In the genomic region with DNA sequence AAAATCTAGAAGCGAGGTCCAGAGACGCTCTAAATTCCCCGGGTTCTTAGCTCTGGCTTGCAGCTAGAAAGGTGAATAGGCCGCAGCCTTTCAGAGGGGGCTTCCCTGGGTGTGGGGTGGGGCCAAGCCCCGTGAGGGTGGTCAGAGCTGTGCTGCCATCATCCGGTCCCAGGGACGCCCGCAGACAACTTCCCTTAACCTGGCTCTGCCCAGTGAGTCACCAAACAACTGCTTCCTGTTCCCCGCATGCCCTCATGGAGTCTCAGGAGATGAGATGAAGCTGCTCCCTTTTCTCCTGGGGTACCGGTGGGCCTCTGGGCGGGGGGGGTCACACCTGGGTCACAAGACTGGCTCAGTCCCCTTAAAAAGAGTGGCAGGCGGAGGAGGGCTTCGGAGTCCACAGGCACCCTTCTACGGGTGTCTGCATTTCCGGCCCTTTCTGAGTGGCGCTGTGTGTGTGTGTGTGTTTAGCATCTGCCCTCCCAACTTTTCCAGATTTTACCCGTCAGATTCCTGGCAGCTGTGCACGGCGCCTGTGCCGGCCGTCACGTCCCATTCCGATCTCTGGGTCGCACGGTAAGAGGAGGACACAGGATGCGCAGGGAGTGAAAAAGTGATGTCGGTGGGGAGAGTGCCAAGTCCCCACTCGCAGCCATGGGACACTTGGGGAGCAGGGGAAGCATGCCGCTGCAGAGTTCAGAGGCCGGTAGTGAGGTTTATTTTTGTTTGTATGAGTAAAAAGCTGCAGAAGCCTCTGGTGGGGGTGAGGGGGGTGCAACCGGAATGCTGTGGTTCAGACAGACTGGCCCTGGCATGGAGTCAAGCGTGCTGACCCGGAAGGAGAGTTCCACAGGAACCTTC, we compare ENCODE assay signal across 10 cellular contexts. TPM values are rescaled to one million over a fixed set of nuclear protein-coding genes. Genes with fewer than 3 reads are reported as not detected.
A peak's percentile ranks its signal among the peaks of the same experiment; 100 is the strongest.
DNase-seq lines count a peak whose midpoint lies in the region; ATAC-seq and TF ChIP-seq lines count a peak whose summit lies in the region.
"Had no signal": no experiment of that assay in that cellular context is flagged by ENCODE, and none has a peak within 500 bp of the region (broad histone marks: within the 10 kb centered on the region; RNA-seq: fewer than 3 reads in every experiment).

No MANE protein-coding gene starts in this region.

- no peak for ATAC-seq in stimulated activated naive CD8-positive, alpha-beta T cell treated with anti-CD3 and anti-CD28 coated beads, Interleukin-15, Interleukin-2, amounts not matched to agents 100 U/mL and 50 U/mL, for 24 hours

- H3K9ac ChIP-seq in skeletal muscle tissue (ENCODE audit: low read depth in 1 of 3, low read length in 3 of 3): peak overlapping the region in 2 of 3 donors; percentile 8 to 33

- H3K27ac ChIP-seq in left ventricle myocardium inferior (replicated peaks) (peak overlapping the region; percentile 96), skeletal muscle tissue (ENCODE audit: low read depth, low read length) (peak overlapping the region; percentile 87)

- intact Hi-C loops in activated T-helper 1 cell treated with anti-CD3 and anti-CD28 coated beads, Interleukin-12 subunit alpha, Interleukin-12 subunit beta, Interleukin-2, Interleukin-4 antibody, amounts not matched to agents 30 ng/mL and 10 ng/mL and 1 ng/mL, durations not matched to agents 14 hours and 24 hours and 36 hours (cut with micrococcal nuclease): no loop called here
- intact Hi-C loops in left ventricle myocardium inferior (cut with micrococcal nuclease): no loop called here

- H3K9me3 ChIP-seq in left ventricle myocardium inferior (replicated peaks) (no peaks in the 10 kb centered on the region), skeletal muscle tissue (ENCODE audit: control insufficient read depth in 3 of 3, low read length in 3 of 3) (no peaks in the 10 kb centered on the region)

- peaks cover 50% of the 10 kb centered on the region for H3K4me1 Mint-ChIP-seq in activated T-helper 1 cell treated with anti-CD3 and anti-CD28 coated beads, Interleukin-12 subunit alpha, Interleukin-12 subunit beta, Interleukin-2, Interleukin-4 antibody, amounts not matched to agents 30 ng/mL and 10 ng/mL and 1 ng/mL, durations not matched to agents 14 hours and 24 hours and 36 hours (ENCODE audit: low read depth)

- H3K9me3 Mint-ChIP-seq in activated T-helper 1 cell treated with anti-CD3 and anti-CD28 coated beads, Interleukin-12 subunit alpha, Interleukin-12 subunit beta, Interleukin-2, Interleukin-4 antibody, amounts not matched to agents 30 ng/mL and 10 ng/mL and 1 ng/mL, durations not matched to agents 14 hours and 24 hours and 36 hours: no peaks in the 10 kb centered on the region
- H3K9me3 Mint-ChIP-seq: brain had no signal

- H3K4me3 ChIP-seq in left ventricle myocardium inferior: no peak overlapping the region
- H3K4me3 ChIP-seq in skeletal muscle tissue (ENCODE audit: low read length in 3 of 3): no peak overlapping the region

- no peaks in the 10 kb centered on the region for H3K27me3 Mint-ChIP-seq in activated T-helper 1 cell treated with anti-CD3 and anti-CD28 coated beads, Interleukin-12 subunit alpha, Interleukin-12 subunit beta, Interleukin-2, Interleukin-4 antibody, amounts not matched to agents 30 ng/mL and 10 ng/mL and 1 ng/mL, durations not matched to agents 14 hours and 24 hours and 36 hours (ENCODE audit: insufficient read depth)

- DNase-seq in HT1080 (ENCODE audit: low read depth): peak; percentile 83
- no peak for DNase-seq in activated T-helper 1 cell treated with anti-CD3 and anti-CD28 coated beads, Interleukin-12 subunit alpha, Interleukin-12 subunit beta, Interleukin-2, Interleukin-4 antibody, amounts not matched to agents 30 ng/mL and 10 ng/mL and 1 ng/mL, durations not matched to agents 14 hours and 24 hours and 36 hours (ENCODE audit: low spot score)
- DNase-seq in left ventricle myocardium inferior: peak; percentile 82
- no peak for DNase-seq in NCI-H1417 (lab: John Stamatoyannopoulos, UW)
- DNase-seq in HEK293T (ENCODE audit: extremely low spot score): no peak
- no peak for DNase-seq in amygdala (lab: John Stamatoyannopoulos, UW)
- DNase-seq in stimulated activated naive CD8-positive, alpha-beta T cell treated with anti-CD3 and anti-CD28 coated beads, Interleukin-15, Interleukin-2, amounts not matched to agents 100 U/mL and 50 U/mL, for 24 hours: no peak
- DNase-seq: GOT3 had no signal

- POLR2A ChIA-PET in HEK293T (lab: Yijun Ruan, JAX): no interaction called here

- peaks cover 94% of the 10 kb centered on the region for H3K4me1 ChIP-seq in left ventricle myocardium inferior
- peaks cover 56 to 72% (median 65%) of the 10 kb centered on the region in 3 donors for H3K4me1 ChIP-seq in skeletal muscle tissue (ENCODE audit: control insufficient read depth in 3 of 3, insufficient read depth in 3 of 3, low read length in 3 of 3)

- CTCF ChIA-PET in HEK293T (lab: Yijun Ruan, JAX): interaction anchor here (1.0 kb wide), 1 partner anchor 16 kb away, joined by 3 read pairs; no protein-coding TSS in a partner anchor

- peaks cover 45% of the 10 kb centered on the region for H3K36me3 Mint-ChIP-seq in activated T-helper 1 cell treated with anti-CD3 and anti-CD28 coated beads, Interleukin-12 subunit alpha, Interleukin-12 subunit beta, Interleukin-2, Interleukin-4 antibody, amounts not matched to agents 30 ng/mL and 10 ng/mL and 1 ng/mL, durations not matched to agents 14 hours and 24 hours and 36 hours (ENCODE audit: low read depth)

- H3K36me3 ChIP-seq in left ventricle myocardium inferior (peaks cover 9% of the 10 kb centered on the region), skeletal muscle tissue (ENCODE audit: control insufficient read depth in 3 of 3, insufficient read depth in 3 of 3, low read length in 3 of 3) (peaks cover 14 to 19% (median 17%) of the 10 kb centered on the region in 3 donors)

- TF ChIP-seq CTCF in left ventricle myocardium inferior (IDR thresholded peaks at IDR 0.05; ENCODE audit: borderline replicate concordance): no peak

- peak overlapping the region; percentile 92 for H3K27ac Mint-ChIP-seq in activated T-helper 1 cell treated with anti-CD3 and anti-CD28 coated beads, Interleukin-12 subunit alpha, Interleukin-12 subunit beta, Interleukin-2, Interleukin-4 antibody, amounts not matched to agents 30 ng/mL and 10 ng/mL and 1 ng/mL, durations not matched to agents 14 hours and 24 hours and 36 hours

- peak overlapping the region; percentile 37 for H3K4me3 Mint-ChIP-seq in activated T-helper 1 cell treated with anti-CD3 and anti-CD28 coated beads, Interleukin-12 subunit alpha, Interleukin-12 subunit beta, Interleukin-2, Interleukin-4 antibody, amounts not matched to agents 30 ng/mL and 10 ng/mL and 1 ng/mL, durations not matched to agents 14 hours and 24 hours and 36 hours
- H3K4me3 Mint-ChIP-seq: brain had no signal

- H3K27me3 ChIP-seq in left ventricle myocardium inferior (ENCODE audit: low read depth) (no peaks in the 10 kb centered on the region), skeletal muscle tissue (ENCODE audit: control insufficient read depth in 3 of 3, insufficient read depth in 3 of 3, low read length in 3 of 3) (no peaks in the 10 kb centered on the region)

TF ChIP-seq in HEK293T, 16 proteins besides CTCF, POLR2A, EP300 and RAD21 (continues in another document):
- TF ChIP-seq FOXA1 (IDR thresholded peaks at IDR 0.05) (no peak), TARDBP (IDR thresholded peaks at IDR 0.05) (no peak), SUZ12 (IDR thresholded peaks at IDR 0.05) (no peak), FOXM1 (IDR thresholded peaks at IDR 0.05; ENCODE audit: borderline replicate concordance) (no peak), ZNF384 (IDR thresholded peaks at IDR 0.05) (no peak)

RNA-seq across cellular contexts. Expression of gene HIC1, which starts 16.7 kb away (rescaled TPM):
- total RNA-seq in HT1080 (2014; rRNA removed; shearing (Covaris generic)): 0.53 and 0.79 TPM in 2 replicates
- 0.57 and 0.92 TPM in 2 replicates for polyA plus RNA-seq in HT1080 (2015; cell fraction: cytosol; rRNA removed)
- 4.0 and 4.3 TPM in 2 replicates for polyA plus RNA-seq in HT1080 (2015; cell fraction: nucleus; rRNA removed)
- 45.6 and 47.0 TPM in 2 replicates for total RNA-seq in activated T-helper 1 cell treated with anti-CD3 and anti-CD28 coated beads, Interleukin-12 subunit alpha, Interleukin-12 subunit beta, Interleukin-2, Interleukin-4 antibody, amounts not matched to agents 30 ng/mL and 10 ng/mL and 1 ng/mL, durations not matched to agents 14 hours and 24 hours and 36 hours
- total RNA-seq in left ventricle myocardium inferior (23.5 TPM), skeletal muscle tissue (23.5 TPM)

RNA-seq across cellular contexts. Expression of gene OVCA2, which starts 29.8 kb away (rescaled TPM):
- 44.3 and 54.9 TPM in 2 replicates for total RNA-seq in HT1080 (2014; rRNA removed; shearing (Covaris generic))
- polyA plus RNA-seq in HT1080 (2015; cell fraction: cytosol; rRNA removed): 37.9 and 50.1 TPM in 2 replicates
- 17.9 and 21.2 TPM in 2 replicates for polyA plus RNA-seq in HT1080 (2015; cell fraction: nucleus; rRNA removed)
- total RNA-seq in activated T-helper 1 cell treated with anti-CD3 and anti-CD28 coated beads, Interleukin-12 subunit alpha, Interleukin-12 subunit beta, Interleukin-2, Interleukin-4 antibody, amounts not matched to agents 30 ng/mL and 10 ng/mL and 1 ng/mL, durations not matched to agents 14 hours and 24 hours and 36 hours: 43.9 and 44.0 TPM in 2 replicates
- total RNA-seq in left ventricle myocardium inferior (16.6 TPM), skeletal muscle tissue (24.0 TPM)

RNA-seq across cellular contexts. Expression of gene DPH1, which starts 41.7 kb away (rescaled TPM):
- 44.7 and 53.9 TPM in 2 replicates for total RNA-seq in HT1080 (2014; rRNA removed; shearing (Covaris generic))
- 26.9 and 29.8 TPM in 2 replicates for polyA plus RNA-seq in HT1080 (2015; cell fraction: cytosol; rRNA removed)
- 113 and 117 TPM in 2 replicates for polyA plus RNA-seq in HT1080 (2015; cell fraction: nucleus; rRNA removed)
- total RNA-seq in activated T-helper 1 cell treated with anti-CD3 and anti-CD28 coated beads, Interleukin-12 subunit alpha, Interleukin-12 subunit beta, Interleukin-2, Interleukin-4 antibody, amounts not matched to agents 30 ng/mL and 10 ng/mL and 1 ng/mL, durations not matched to agents 14 hours and 24 hours and 36 hours: 49.4 and 61.3 TPM in 2 replicates
- 29.1 TPM for total RNA-seq in left ventricle myocardium inferior
- 14.1 TPM for total RNA-seq in skeletal muscle tissue

RNA-seq across cellular contexts. Expression of gene RTN4RL1, which starts 46.5 kb away (rescaled TPM):
- 4.3 and 5.6 TPM in 2 replicates for total RNA-seq in HT1080 (2014; rRNA removed; shearing (Covaris generic))
- 1.0 and 1.2 TPM in 2 replicates for polyA plus RNA-seq in HT1080 (2015; cell fraction: cytosol; rRNA removed)
- polyA plus RNA-seq in HT1080 (2015; cell fraction: nucleus; rRNA removed): 0.85 and 1.0 TPM in 2 replicates
- 1.0 TPM in 2 replicates for total RNA-seq in activated T-helper 1 cell treated with anti-CD3 and anti-CD28 coated beads, Interleukin-12 subunit alpha, Interleukin-12 subunit beta, Interleukin-2, Interleukin-4 antibody, amounts not matched to agents 30 ng/mL and 10 ng/mL and 1 ng/mL, durations not matched to agents 14 hours and 24 hours and 36 hours
- total RNA-seq in left ventricle myocardium inferior (4.0 TPM), skeletal muscle tissue (1.0 TPM)

Comparison
In these comparisons a context has a peak if more than half of its experiments do, and no peak if none do; other contexts are left out.
1. DNase-seq: peak in HT1080 (single experiment) and left ventricle myocardium inferior (single experiment); none in activated T-helper 1 cell treated with anti-CD3 and anti-CD28 coated beads, Interleukin-12 subunit alpha, Interleukin-12 subunit beta, Interleukin-2, Interleukin-4 antibody, amounts not matched to agents 30 ng/mL and 10 ng/mL and 1 ng/mL, durations not matched to agents 14 hours and 24 hours and 36 hours (single experiment), NCI-H1417 (0 of 3), HEK293T (single experiment), amygdala (0 of 56) and stimulated activated naive CD8-positive, alpha-beta T cell treated with anti-CD3 and anti-CD28 coated beads, Interleukin-15, Interleukin-2, amounts not matched to agents 100 U/mL and 50 U/mL, for 24 hours (single experiment).
2. RNA of gene HIC1, which starts 16.7 kb away (total RNA-seq): 45.6 to 47.0 TPM in activated T-helper 1 cell treated with anti-CD3 and anti-CD28 coated beads, Interleukin-12 subunit alpha, Interleukin-12 subunit beta, Interleukin-2, Interleukin-4 antibody, amounts not matched to agents 30 ng/mL and 10 ng/mL and 1 ng/mL, durations not matched to agents 14 hours and 24 hours and 36 hours, 23.5 TPM in skeletal muscle tissue (single experiment) and 23.5 TPM in left ventricle myocardium inferior (single experiment); 0.53 to 0.79 TPM in HT1080; every median in the first group is over 10 times any median in the second.